ENCODE assay signal across 8 cellular contexts in the genomic region with DNA sequence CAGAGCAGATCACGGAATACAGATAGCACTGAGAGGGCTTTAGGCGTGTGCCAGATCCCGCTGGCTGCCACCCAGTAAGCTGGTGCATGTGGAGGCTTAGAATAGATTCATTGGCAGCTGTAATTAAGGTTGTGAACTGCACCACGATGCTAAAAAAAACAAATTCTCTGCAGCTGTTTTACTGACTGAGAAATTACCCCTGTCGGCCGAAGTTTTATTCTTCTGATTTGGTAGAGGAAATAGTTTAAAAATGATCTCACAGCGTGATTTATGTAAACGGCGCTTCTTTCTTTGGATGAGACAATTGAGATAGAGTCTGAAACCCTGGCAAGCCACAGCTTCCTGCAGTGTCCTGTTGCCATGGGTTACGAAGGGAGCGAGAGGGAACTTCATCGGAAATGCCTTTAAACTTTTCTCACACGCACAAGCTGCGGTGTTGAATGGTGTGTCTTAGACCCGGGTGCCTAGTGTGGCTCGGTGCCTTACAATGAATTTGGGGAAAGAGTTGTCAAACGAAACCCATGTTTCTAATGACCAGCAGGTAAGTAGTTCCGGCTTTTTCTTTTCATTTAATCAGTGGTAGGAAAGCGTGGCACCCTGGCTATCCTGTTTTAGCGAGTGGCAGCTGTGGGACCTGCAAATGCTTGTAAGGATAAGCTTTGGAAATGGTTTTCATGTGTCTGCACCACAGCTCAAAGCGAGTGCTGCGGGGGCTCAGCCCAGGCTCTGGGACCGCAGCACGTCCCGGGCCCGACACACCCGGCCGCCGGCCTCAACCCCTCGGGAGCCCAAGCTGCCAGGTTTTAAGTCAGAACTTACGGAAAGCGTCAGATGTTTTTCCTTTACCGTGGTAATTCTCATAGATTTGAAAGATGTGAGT.
A peak's percentile ranks its signal among the peaks of the same experiment; 100 is the strongest.
DNase-seq lines count a peak whose midpoint lies in the region; ATAC-seq and TF ChIP-seq lines count a peak whose summit lies in the region.

No MANE protein-coding gene starts in this region.

- no peak overlapping the region for H3K27ac Mint-ChIP-seq in Caco-2 (ENCODE audit: unreplicated experiment)

- H3K9ac ChIP-seq in mammary epithelial cell (ENCODE audit: insufficient read depth, low read length): no peak overlapping the region

- H3K4me3 Mint-ChIP-seq in Caco-2 (ENCODE audit: unreplicated experiment): no peak overlapping the region

- H3K4me1 ChIP-seq in mammary epithelial cell (ENCODE audit: insufficient read depth, low read length): peaks cover 18% of the 10 kb centered on the region
- H3K4me1 ChIP-seq in suprapubic skin: peaks cover 34% of the 10 kb centered on the region
- H3K4me1 ChIP-seq in Caco-2: no peaks in the 10 kb centered on the region

- TF ChIP-seq CTCF in mammary epithelial cell (conservative IDR thresholded peaks at IDR 0.05 in 1 of 2, IDR thresholded peaks at IDR 0.05 in 1 of 2; ENCODE audit: extremely low read depth in 1 of 2, insufficient read depth in 1 of 2, low read depth in 1 of 2, low read length in 2 of 2) (no peak), suprapubic skin (IDR thresholded peaks at IDR 0.05) (no peak), Caco-2 (IDR thresholded peaks at IDR 0.05; ENCODE audit: insufficient read depth in 1 of 2, low read depth in 1 of 2, low read length in 1 of 2, severe bottlenecking in 1 of 2, unreplicated experiment in 1 of 2) (no peak)

- DNase-seq in activated CD8-positive, alpha-beta memory T cell treated with anti-CD3 and anti-CD28 coated beads for 24 hours: peak; percentile 55
- DNase-seq in activated CD8-positive, alpha-beta memory T cell treated with anti-CD3 and anti-CD28 coated beads, Interleukin-2, amount 50 U/mL, for 48 hours: no peak
- DNase-seq in NOMO-1 treated with dmso at 0.1 percent for 144 hours (lab: John Stamatoyannopoulos, UW; ENCODE audit: unreplicated experiment) (peak; percentile 58), mammary epithelial cell (peak; percentile 53), kidney tubule cell (ENCODE audit: low spot score) (peak; percentile 60), suprapubic skin (ENCODE audit: low spot score in 2 of 2) (no peak), left colon (no peak), Caco-2 (no peak)

- in situ Hi-C loops in mammary epithelial cell (cut with MboI; ENCODE audit: low sequenced_read_pairs in 2 of 2): no loop called here

- peaks cover 5% of the 10 kb centered on the region for H3K36me3 Mint-ChIP-seq in Caco-2 (ENCODE audit: insufficient read depth, unreplicated experiment)

- H3K27me3 Mint-ChIP-seq in Caco-2 (ENCODE audit: insufficient read depth, unreplicated experiment): no peaks in the 10 kb centered on the region

- 61% methylated on average over 28 of the region's 33 CpGs for WGBS in mammary epithelial cell (ENCODE audit: low coverage, missing lambda C conversion rate)
- 30% methylated on average over 33 of the region's 33 CpGs for WGBS in suprapubic skin

- no peaks in the 10 kb centered on the region for H3K79me2 ChIP-seq in mammary epithelial cell (ENCODE audit: insufficient read depth, low read length)

- H3K4me3 ChIP-seq in mammary epithelial cell (replicated peaks in 1 of 3; ENCODE audit: insufficient read depth in 1 of 3, low read depth in 2 of 3, low read length in 3 of 3) (no peak overlapping the region), suprapubic skin (peak overlapping the region; percentile 15), Caco-2 (ENCODE audit: low read depth, low read length) (no peak overlapping the region)

- H2AFZ ChIP-seq in mammary epithelial cell (ENCODE audit: low read depth, low read length): peak overlapping the region; percentile 43

- H3K9me3 Mint-ChIP-seq in Caco-2 (ENCODE audit: unreplicated experiment): no peaks in the 10 kb centered on the region

- H4K20me1 ChIP-seq in mammary epithelial cell (ENCODE audit: insufficient read depth, low read length): no peaks in the 10 kb centered on the region

- no peak for ATAC-seq in left colon

- CTCF ChIA-PET in mammary epithelial cell (lab: Charles Lee; ENCODE audit: low non-redundant PET): no interaction called here
- CTCF ChIA-PET in Caco-2 (lab: Charles Lee): no interaction called here

- peak overlapping the region; percentile 34 for H3K4me2 ChIP-seq in mammary epithelial cell (ENCODE audit: insufficient read depth, low read depth, low read length)

- H3K4me1 Mint-ChIP-seq in Caco-2 (ENCODE audit: low read depth, unreplicated experiment): peaks cover 7% of the 10 kb centered on the region

- dilution Hi-C loops in mammary epithelial cell (cut with HindIII; ENCODE audit: low sequenced_read_pairs): no loop called here

- H3K27ac ChIP-seq in mammary epithelial cell (ENCODE audit: insufficient read depth, low read depth, low read length) (no peak overlapping the region), suprapubic skin (no peak overlapping the region)

- POLR2A ChIA-PET in Caco-2 (lab: Charles Lee): no interaction called here

- no peak for TF ChIP-seq EP300 in suprapubic skin (IDR thresholded peaks at IDR 0.05)

- no peak for TF ChIP-seq POLR2A in suprapubic skin (IDR thresholded peaks at IDR 0.05)

- H3K27me3 ChIP-seq in mammary epithelial cell (ENCODE audit: insufficient read depth, low read length): no peaks in the 10 kb centered on the region
- no peaks in the 10 kb centered on the region for H3K27me3 ChIP-seq in suprapubic skin
- H3K27me3 ChIP-seq in Caco-2 (replicated peaks; ENCODE audit: control insufficient read depth, insufficient read depth, low read length): no peaks in the 10 kb centered on the region

- intact Hi-C loops in mammary epithelial cell (cut with micrococcal nuclease) (no loop called here), left colon (cut with DNase I, micrococcal nuclease) (no loop called here), Caco-2 (cut with micrococcal nuclease; ENCODE audit: unreplicated experiment) (no loop called here)

- H3K9me3 ChIP-seq in mammary epithelial cell (replicated peaks; ENCODE audit: insufficient read depth, low read length) (no peaks in the 10 kb centered on the region), suprapubic skin (no peaks in the 10 kb centered on the region), Caco-2 (no peaks in the 10 kb centered on the region)

- H3K36me3 ChIP-seq in mammary epithelial cell (ENCODE audit: insufficient read depth, low read length) (no peaks in the 10 kb centered on the region), suprapubic skin (no peaks in the 10 kb centered on the region), Caco-2 (ENCODE audit: control insufficient read depth, insufficient read depth, low read length) (no peaks in the 10 kb centered on the region)

- no TSS peak for BruUV-seq in mammary epithelial cell (replicated peaks; lab: Mats Ljungman, UMichigan)
- no TSS peak for BruUV-seq in Caco-2 (replicated peaks; lab: Mats Ljungman, UMichigan)

Comparison
In these comparisons a context has a peak if more than half of its experiments do, and no peak if none do; other contexts are left out.
1. DNase-seq: peak in activated CD8-positive, alpha-beta memory T cell treated with anti-CD3 and anti-CD28 coated beads for 24 hours (single experiment), NOMO-1 treated with dmso at 0.1 percent for 144 hours (single experiment), mammary epithelial cell (single experiment) and kidney tubule cell (single experiment); none in activated CD8-positive, alpha-beta memory T cell treated with anti-CD3 and anti-CD28 coated beads, Interleukin-2, amount 50 U/mL, for 48 hours (single experiment), suprapubic skin (0 of 2), left colon (0 of 2) and Caco-2 (0 of 2).